ENCODE assay signal across 20 cellular contexts in the genomic region with DNA sequence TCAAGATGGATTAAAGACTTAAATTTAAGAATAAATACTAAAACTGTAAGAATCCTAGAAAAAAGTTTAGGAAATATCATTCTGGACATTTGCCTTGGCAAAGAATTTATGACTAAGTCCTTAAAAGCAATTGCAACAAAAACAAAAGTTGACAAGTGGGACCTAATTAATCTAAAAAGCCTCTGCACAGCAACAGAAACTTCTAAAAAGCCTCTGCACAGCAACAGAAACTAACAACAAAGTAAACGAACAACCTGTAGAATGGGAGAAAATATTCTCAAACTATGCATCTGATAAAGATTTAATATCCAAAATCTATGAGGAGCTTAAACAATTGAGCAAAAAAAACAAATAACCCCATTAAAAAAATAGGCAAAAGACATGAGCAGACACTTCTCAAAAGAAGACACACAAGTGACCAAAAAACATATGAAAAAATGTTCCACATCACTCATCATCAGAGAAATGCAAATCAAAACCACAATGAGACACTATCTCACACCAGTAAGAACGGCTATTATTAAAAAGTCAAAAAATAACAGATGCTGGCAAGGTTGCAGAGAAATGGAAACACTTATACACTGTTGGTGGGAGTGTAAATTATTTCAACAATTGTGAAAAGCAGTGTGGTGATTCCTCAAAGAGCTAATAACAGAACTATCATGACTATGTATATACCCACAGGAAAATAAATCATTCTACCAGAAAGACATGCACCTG. TPM values are rescaled to one million over a fixed set of nuclear protein-coding genes. Genes with fewer than 3 reads are reported as not detected.
A peak's percentile ranks its signal among the peaks of the same experiment; 100 is the strongest.
DNase-seq lines count a peak whose midpoint lies in the region; ATAC-seq and TF ChIP-seq lines count a peak whose summit lies in the region.
"Had no signal": no experiment of that assay in that cellular context is flagged by ENCODE, and none has a peak within 500 bp of the region (broad histone marks: within the 10 kb centered on the region; RNA-seq: fewer than 3 reads in every experiment).

No MANE protein-coding gene starts in this region.

- H3F3A ChIP-seq in smooth muscle cell (ENCODE audit: low read depth) = no peaks in the 10 kb centered on the region

- no peaks in the 10 kb centered on the region for H4K20me1 ChIP-seq in Karpas-422 (ENCODE audit: insufficient read depth, low read depth, low read length)
- H4K20me1 ChIP-seq in smooth muscle cell (ENCODE audit: low read depth) = no peaks in the 10 kb centered on the region

- 67% methylated on average over 2 of the region's 2 CpGs for WGBS in smooth muscle cell (ENCODE audit: low lambda C conversion rate)

- H3K4me1 ChIP-seq in Karpas-422 (ENCODE audit: low read length) = peaks cover 7% of the 10 kb centered on the region
- no peaks in the 10 kb centered on the region for H3K4me1 ChIP-seq in smooth muscle cell (ENCODE audit: low read depth)
- H3K4me1 ChIP-seq: spleen, tibial nerve had no signal

- H3K4me3 ChIP-seq in Karpas-422 (ENCODE audit: low read length) (no peak overlapping the region), smooth muscle cell (no peak overlapping the region)
- H3K4me3 ChIP-seq: spleen, tibial nerve had no signal

- H2AFZ ChIP-seq in Karpas-422 (ENCODE audit: low read length) = no peak overlapping the region
- H2AFZ ChIP-seq in smooth muscle cell (ENCODE audit: low read depth) = no peak overlapping the region

- H3K27ac ChIP-seq in Karpas-422 (ENCODE audit: low read length) (no peak overlapping the region), smooth muscle cell (ENCODE audit: low read depth) (no peak overlapping the region)
- H3K27ac ChIP-seq: HL-60, neutrophil, spleen, tibial nerve had no signal

- H3K36me3 ChIP-seq in Karpas-422 (ENCODE audit: insufficient read depth, low read length) (no peaks in the 10 kb centered on the region), smooth muscle cell (ENCODE audit: low read depth) (no peaks in the 10 kb centered on the region)
- H3K36me3 ChIP-seq: neutrophil, spleen, tibial nerve had no signal

- H3K27me3 ChIP-seq in Karpas-422 (ENCODE audit: low read length) (no peaks in the 10 kb centered on the region), smooth muscle cell (ENCODE audit: low read depth) (no peaks in the 10 kb centered on the region)
- H3K27me3 ChIP-seq: neutrophil, tibial nerve had no signal

- DNase-seq in left kidney (ENCODE audit: low read depth, low spot score) (peak; percentile 5), hippocampal formation (lab: John Stamatoyannopoulos, UW) (no peak), Karpas-422 (no peak), Ammon's horn (ENCODE audit: low spot score) (no peak), smooth muscle cell (lab: John Stamatoyannopoulos, UW; ENCODE audit: unreplicated experiment) (no peak)
- DNase-seq: activated CD4-positive, alpha-beta T cell treated with anti-CD3 and anti-CD28 coated beads, Interleukin-2, amount 50 U/mL, for 48 hours; activated naive CD4-positive, alpha-beta T cell treated with anti-CD3 and anti-CD28 coated beads for 36 hours; cerebellar nuclear complex; mammary epithelial cell; NCI-H345; spleen had no signal

- ATAC-seq in GM19324 (IDR thresholded peaks at IDR 0.05; ENCODE audit: low FRiP score, unreplicated experiment) = peak; percentile 74
- ATAC-seq in GM21825 (IDR thresholded peaks at IDR 0.05; ENCODE audit: unreplicated experiment) = peak; percentile 39
- peak; percentile 62 for ATAC-seq in HG03139 (IDR thresholded peaks at IDR 0.05; ENCODE audit: unreplicated experiment)

- H3K9ac ChIP-seq in Karpas-422 (ENCODE audit: low read length) = no peak overlapping the region
- H3K9ac ChIP-seq in smooth muscle cell (ENCODE audit: low read depth) = no peak overlapping the region

- H3K9me3 ChIP-seq in Karpas-422 (ENCODE audit: low read length) = no peaks in the 10 kb centered on the region
- no peaks in the 10 kb centered on the region for H3K9me3 ChIP-seq in smooth muscle cell (replicated peaks; ENCODE audit: low read depth)
- H3K9me3 ChIP-seq: neutrophil, spleen, tibial nerve had no signal

- no peak for TF ChIP-seq CTCF in smooth muscle cell (IDR thresholded peaks at IDR 0.05; ENCODE audit: borderline replicate concordance, insufficient read depth, poor library complexity, severe bottlenecking)

- H3K79me2 ChIP-seq in Karpas-422 (ENCODE audit: low read length) (no peaks in the 10 kb centered on the region), smooth muscle cell (ENCODE audit: low read depth) (no peaks in the 10 kb centered on the region)

- no peaks in the 10 kb centered on the region for H3K9me2 ChIP-seq in Karpas-422 (replicated peaks; ENCODE audit: insufficient read depth, low read length)

- no peak overlapping the region for H3K4me2 ChIP-seq in Karpas-422 (ENCODE audit: low read depth, low read length, poor library complexity, severe bottlenecking)
- H3K4me2 ChIP-seq in smooth muscle cell = no peak overlapping the region

RNA-seq across cellular contexts. Expression of gene OPRPN, which starts 5.5 kb away (rescaled TPM):
- total RNA-seq in Karpas-422 (2014; rRNA removed; shearing (Covaris generic); ENCODE audit: low replicate concordance) = not detected in 2 replicates
- not detected in 2 replicates for total RNA-seq in smooth muscle cell
- not detected in 2 replicates for polyA plus RNA-seq in smooth muscle cell
- total RNA-seq: activated naive CD4-positive, alpha-beta T cell treated with anti-CD3 and anti-CD28 coated beads for 36 hours; epithelial cell of proximal tubule; mammary epithelial cell; MCF 10A; spleen; T-helper 1 cell treated with Interleukin-12 subunit alpha and Interleukin-12 subunit beta and Interleukin-4 antibody, amounts not matched to agents 30 ng/mL and 1 ng/mL, for 36 hours; tibial nerve had no signal
- polyA plus RNA-seq: mammary epithelial cell, spleen had no signal

RNA-seq across cellular contexts. Expression of gene SMR3B, which starts 9.3 kb away (rescaled TPM):
- total RNA-seq in Karpas-422 (2014; rRNA removed; shearing (Covaris generic); ENCODE audit: low replicate concordance) = not detected in 2 replicates
- total RNA-seq in smooth muscle cell = not detected in 2 replicates
- not detected in 2 replicates for polyA plus RNA-seq in smooth muscle cell
- total RNA-seq: activated naive CD4-positive, alpha-beta T cell treated with anti-CD3 and anti-CD28 coated beads for 36 hours; epithelial cell of proximal tubule; mammary epithelial cell; MCF 10A; spleen; T-helper 1 cell treated with Interleukin-12 subunit alpha and Interleukin-12 subunit beta and Interleukin-4 antibody, amounts not matched to agents 30 ng/mL and 1 ng/mL, for 36 hours; tibial nerve had no signal
- polyA plus RNA-seq: mammary epithelial cell, spleen had no signal

RNA-seq across cellular contexts. Expression of gene SMR3A, which starts 31.7 kb away (rescaled TPM):
- total RNA-seq in Karpas-422 (2014; rRNA removed; shearing (Covaris generic); ENCODE audit: low replicate concordance) = not detected in 2 replicates
- not detected in 2 replicates for total RNA-seq in smooth muscle cell
- polyA plus RNA-seq in smooth muscle cell = not detected in 2 replicates
- total RNA-seq: activated naive CD4-positive, alpha-beta T cell treated with anti-CD3 and anti-CD28 coated beads for 36 hours; epithelial cell of proximal tubule; mammary epithelial cell; MCF 10A; spleen; T-helper 1 cell treated with Interleukin-12 subunit alpha and Interleukin-12 subunit beta and Interleukin-4 antibody, amounts not matched to agents 30 ng/mL and 1 ng/mL, for 36 hours; tibial nerve had no signal
- polyA plus RNA-seq: mammary epithelial cell, spleen had no signal

RNA-seq across cellular contexts. Expression of gene CABS1, which starts 57.4 kb away (rescaled TPM):
- not detected in 2 replicates for total RNA-seq in Karpas-422 (2014; rRNA removed; shearing (Covaris generic); ENCODE audit: low replicate concordance)
- not detected in 2 replicates for total RNA-seq in smooth muscle cell
- not detected in 2 replicates for polyA plus RNA-seq in smooth muscle cell
- total RNA-seq: activated naive CD4-positive, alpha-beta T cell treated with anti-CD3 and anti-CD28 coated beads for 36 hours; epithelial cell of proximal tubule; mammary epithelial cell; MCF 10A; spleen; T-helper 1 cell treated with Interleukin-12 subunit alpha and Interleukin-12 subunit beta and Interleukin-4 antibody, amounts not matched to agents 30 ng/mL and 1 ng/mL, for 36 hours; tibial nerve had no signal
- polyA plus RNA-seq: mammary epithelial cell, spleen had no signal
